In genomic region chr10:78623577-78624215, GRCh38 we compare ENCODE assay signal across 9 cellular contexts.
DNase-seq lines count a peak whose midpoint lies in the region; TF ChIP-seq lines count a peak whose summit lies in the region.
"Had no signal": no experiment of that assay in that cellular context is flagged by ENCODE, and none has a peak within 500 bp of the region (broad histone marks: within the 10 kb centered on the region; RNA-seq: fewer than 3 reads in every experiment).

No MANE protein-coding gene starts in this region.

- intact Hi-C loops in esophagus squamous epithelium (cut with DNase I) (no loop called here), sigmoid colon (cut with DNase I) (no loop called here)
- intact Hi-C loops in CD4-positive, alpha-beta memory T cell (cut with micrococcal nuclease): no loop called here

- peaks cover 10 to 13% of the 10 kb centered on the region in 2 donors for H3K27me3 Mint-ChIP-seq in CD4-positive, alpha-beta memory T cell

- H3K4me3 ChIP-seq in esophagus squamous epithelium (no peak overlapping the region), sigmoid colon (no peak overlapping the region)
- no peak overlapping the region for H3K4me3 ChIP-seq in CD4-positive, alpha-beta memory T cell (ENCODE audit: low read length in 2 of 2)

- H3K36me3 ChIP-seq in esophagus squamous epithelium: no peaks in the 10 kb centered on the region
- H3K36me3 ChIP-seq in sigmoid colon: no peaks in the 10 kb centered on the region
- no peaks in the 10 kb centered on the region for H3K36me3 ChIP-seq in CD4-positive, alpha-beta memory T cell (ENCODE audit: insufficient read depth, low read length)

- peak overlapping the region in 3 of 4 donors; percentile 70 to 73 (median 72) for H3K27ac ChIP-seq in esophagus squamous epithelium
- peak overlapping the region in 3 of 4 donors; percentile 3 to 39 (median 17) for H3K27ac ChIP-seq in sigmoid colon
- H3K27ac ChIP-seq in CD4-positive, alpha-beta memory T cell (ENCODE audit: low read depth, low read length): no peak overlapping the region

- WGBS in esophagus squamous epithelium, 2 donors: 16 to 30% methylated on average over 4 of the region's 4 CpGs
- 5 to 48% methylated on average over 4 of the region's 4 CpGs for WGBS in sigmoid colon, 2 donors

- peak overlapping the region in 1 of 7 donors; percentile 38 for H3K27ac Mint-ChIP-seq in CD4-positive, alpha-beta memory T cell

- DNase-seq in NCI-H2196 (lab: John Stamatoyannopoulos, UW; ENCODE audit: unreplicated experiment): peak; percentile 19
- DNase-seq in NCI-H2196 treated with DMSO at 0.1 percent for 48 hours (lab: John Stamatoyannopoulos, UW; ENCODE audit: unreplicated experiment): no peak
- DNase-seq in NCI-H226: peak; percentile 66
- DNase-seq in esophagus squamous epithelium (lab: John Stamatoyannopoulos, UW): no peak
- DNase-seq in sigmoid colon: no peak
- DNase-seq in epidermal melanocyte (ENCODE audit: insufficient read length, low spot score): no peak
- DNase-seq in CD4-positive, alpha-beta memory T cell: no peak
- no peak for DNase-seq in activated CD8-positive, alpha-beta memory T cell treated with anti-CD3 and anti-CD28 coated beads, Interleukin-2, amount 50 U/mL, for 4 hours
- DNase-seq: stimulated activated CD4-positive, alpha-beta T cell treated with anti-CD3 and anti-CD28 coated beads, Interleukin-4, amount 100 ng/mL, for 1 hour had no signal

- H3K4me3 Mint-ChIP-seq in CD4-positive, alpha-beta memory T cell: no peak overlapping the region

- no peaks in the 10 kb centered on the region for H3K9me3 ChIP-seq in esophagus squamous epithelium
- H3K9me3 ChIP-seq in sigmoid colon: no peaks in the 10 kb centered on the region
- no peaks in the 10 kb centered on the region for H3K9me3 ChIP-seq in CD4-positive, alpha-beta memory T cell (ENCODE audit: control insufficient read depth in 1 of 2, low read length in 2 of 2)

- TF ChIP-seq POLR2A in esophagus squamous epithelium (IDR thresholded peaks at IDR 0.05): no peak
- TF ChIP-seq POLR2A in sigmoid colon (IDR thresholded peaks at IDR 0.05): no peak

- no peaks in the 10 kb centered on the region for H3K36me3 Mint-ChIP-seq in CD4-positive, alpha-beta memory T cell

- TF ChIP-seq CTCF in esophagus squamous epithelium (IDR thresholded peaks at IDR 0.05): no peak
- no peak for TF ChIP-seq CTCF in sigmoid colon (IDR thresholded peaks at IDR 0.05)

- H3K4me1 Mint-ChIP-seq in CD4-positive, alpha-beta memory T cell: no peaks in the 10 kb centered on the region

- no peak for TF ChIP-seq EP300 in sigmoid colon (IDR thresholded peaks at IDR 0.05)

- H3K4me1 ChIP-seq in esophagus squamous epithelium (peaks cover 6 to 25% (median 8%) of the 10 kb centered on the region in 3 donors), sigmoid colon (peaks cover 0 to 28% (median 18%) of the 10 kb centered on the region in 4 donors)
- H3K4me1 ChIP-seq in CD4-positive, alpha-beta memory T cell (ENCODE audit: insufficient read depth, low read length): no peaks in the 10 kb centered on the region

- no peaks in the 10 kb centered on the region for H3K9me3 Mint-ChIP-seq in CD4-positive, alpha-beta memory T cell

- POLR2A ChIA-PET in CD4-positive, alpha-beta memory T cell (lab: Charles Lee; ENCODE audit: partially characterized antibody): no interaction called here

- CTCF ChIA-PET in CD4-positive, alpha-beta memory T cell (lab: Charles Lee; ENCODE audit: partially characterized antibody): no interaction called here

- H3K27me3 ChIP-seq in esophagus squamous epithelium: no peaks in the 10 kb centered on the region
- H3K27me3 ChIP-seq in sigmoid colon: no peaks in the 10 kb centered on the region
- H3K27me3 ChIP-seq in CD4-positive, alpha-beta memory T cell (ENCODE audit: insufficient read depth, low read length): no peaks in the 10 kb centered on the region

Comparison
In these comparisons a context has a peak if more than half of its experiments do, and no peak if none do; other contexts are left out.
1. DNase-seq: peak in NCI-H2196 (single experiment) and NCI-H226 (single experiment); none in NCI-H2196 treated with DMSO at 0.1 percent for 48 hours (single experiment), esophagus squamous epithelium (single experiment), sigmoid colon (single experiment), epidermal melanocyte (single experiment), CD4-positive, alpha-beta memory T cell (0 of 5) and activated CD8-positive, alpha-beta memory T cell treated with anti-CD3 and anti-CD28 coated beads, Interleukin-2, amount 50 U/mL, for 4 hours (single experiment).